ENCODE assay signal across 1 cellular context in genomic region chr2:75064691-75065396, GRCh38.
A peak's percentile ranks its signal among the peaks of the same experiment; 100 is the strongest.
TF ChIP-seq lines count a peak whose summit lies in the region.

No MANE protein-coding gene starts in this region.

TF ChIP-seq in HepG2, 621 proteins besides CTCF, POLR2A, EP300 and RAD21 (continued from another document):
- 0 out of 2 replicates have a peak, but pooled peaks have one; percentile 14 for TF ChIP-seq ARID5B (CRISPR knock-in tag; IDR thresholded peaks at IDR 0.05)
- 0 out of 2 replicates have a peak, but pooled peaks have one; percentile 18 for TF ChIP-seq ISL2 (CRISPR knock-in tag; IDR thresholded peaks at IDR 0.05)
TF ChIP-seq in HepG2: peak in this region for 26.
